8 cellular contexts compared by ENCODE assay signal in the genomic region with DNA sequence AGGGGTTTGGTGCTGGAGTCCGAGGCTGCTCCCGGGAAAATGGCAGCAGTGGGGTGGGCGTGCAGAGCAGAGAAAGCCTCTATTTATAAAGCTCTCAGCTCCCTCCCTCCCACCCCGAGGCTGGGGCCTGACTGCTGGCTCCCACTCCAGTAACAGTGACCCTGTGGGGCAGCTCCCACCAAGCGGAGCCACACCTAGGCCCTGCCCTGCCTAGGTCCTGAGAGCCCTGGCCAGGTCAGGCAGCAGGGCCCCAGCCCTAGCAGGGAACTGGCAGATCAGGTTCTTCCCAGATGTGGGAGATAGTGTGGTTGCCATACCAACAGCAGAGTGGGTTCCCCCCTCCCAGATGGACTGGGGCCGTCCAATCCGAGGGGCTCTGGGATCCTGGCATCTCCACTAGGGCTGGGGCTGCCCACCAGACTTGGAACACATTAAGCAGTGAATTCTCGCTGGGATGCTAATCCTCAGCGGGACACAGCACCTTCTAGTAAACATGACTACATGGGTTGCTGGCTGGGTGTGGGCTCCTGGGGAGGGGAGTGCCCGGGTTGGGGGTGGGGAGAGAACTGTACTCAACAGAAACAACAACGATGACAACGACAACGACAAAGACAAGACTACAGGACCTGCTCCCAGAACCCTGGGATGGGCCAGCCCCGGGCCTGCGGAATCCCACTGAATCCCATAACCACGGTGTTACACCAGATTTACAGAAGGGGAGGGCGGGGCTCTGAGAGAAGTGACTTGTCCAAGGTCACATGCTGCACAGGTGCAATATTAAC. TPM values are rescaled to one million over a fixed set of nuclear protein-coding genes. Genes with fewer than 3 reads are reported as not detected.
DNase-seq lines count a peak whose midpoint lies in the region; ATAC-seq and TF ChIP-seq lines count a peak whose summit lies in the region.

No MANE protein-coding gene starts in this region.

- no peak for DNase-seq in heart right ventricle
- no peak for DNase-seq in Right ventricle myocardium superior
- peak in 28 of 42 donors; percentile 22 to 67 (median 41) for DNase-seq in head of caudate nucleus
- no peak for DNase-seq in skeletal muscle cell (ENCODE audit: low read depth)
- DNase-seq in NOMO-1 treated with dmso at 0.1 percent for 144 hours (lab: John Stamatoyannopoulos, UW; ENCODE audit: unreplicated experiment), result no peak

- no peaks in the 10 kb centered on the region for H3K36me3 ChIP-seq in heart right ventricle

- peak overlapping the region in 3 of 10 donors; percentile 2 to 74 (median 73) for H3K27ac ChIP-seq in heart right ventricle

- ATAC-seq in heart right ventricle, result peak in 1 of 8 donors; percentile 6
- ATAC-seq in Right ventricle myocardium superior (ENCODE audit: poor library complexity), result no peak
- ATAC-seq in GM18511 (IDR thresholded peaks at IDR 0.05; ENCODE audit: unreplicated experiment), result no peak
- no peak for ATAC-seq in HG03442 (IDR thresholded peaks at IDR 0.05; ENCODE audit: unreplicated experiment)

- H3K27me3 ChIP-seq in heart right ventricle, result no peaks in the 10 kb centered on the region

- 56 to 58% methylated on average over 17 of the region's 17 CpGs for WGBS in heart right ventricle, 2 donors

- peaks cover 0 to 42% (median 23%) of the 10 kb centered on the region in 9 donors for H3K4me1 ChIP-seq in heart right ventricle

- intact Hi-C loops in heart right ventricle (cut with DNase I), result no loop called here
- intact Hi-C loops in Right ventricle myocardium superior (cut with DNase I), result no loop called here
- intact Hi-C loops in head of caudate nucleus (cut with DNase I), result no loop called here

- peak overlapping the region in 6 of 10 donors; percentile 70 to 98 (median 82) for H3K4me3 ChIP-seq in heart right ventricle
- peak overlapping the region; percentile 79 for H3K4me3 ChIP-seq in WI38 (ENCODE audit: low read depth, low read length)
- peak overlapping the region; percentile 74 for H3K4me3 ChIP-seq in skeletal muscle cell (ENCODE audit: low read depth, low read length)

- H3K9me3 ChIP-seq in heart right ventricle, result no peaks in the 10 kb centered on the region

- TF ChIP-seq CTCF in heart right ventricle (IDR thresholded peaks at IDR 0.05) (no peak), WI38 (IDR thresholded peaks at IDR 0.05; ENCODE audit: low read depth, low read length) (no peak)

RNA-seq across cellular contexts. Expression of a gene that starts 1.5 kb away (rescaled TPM):
- total RNA-seq in heart right ventricle (10 to 100 TPM; 25.2 to 40.5 (median 31.5) TPM), Right ventricle myocardium superior (30.8 TPM)
- 10 to 100 TPM; 34.1 to 51.3 TPM for polyA plus RNA-seq in heart right ventricle

RNA-seq across cellular contexts. Expression of a gene that starts 9.8 kb away (rescaled TPM):
- total RNA-seq in heart right ventricle (10 to 100 TPM; 30.4 to 46.0 (median 34.5) TPM), Right ventricle myocardium superior (32.8 TPM)
- polyA plus RNA-seq in heart right ventricle, result 10 to 100 TPM; 39.6 to 44.4 TPM

RNA-seq across cellular contexts. Expression of a gene that starts 54.3 kb away (rescaled TPM):
- 1 to 10 TPM; 3.1 to 7.0 (median 5.0) TPM for total RNA-seq in heart right ventricle
- 1 to 10 TPM; 3.8 to 8.1 TPM for polyA plus RNA-seq in heart right ventricle
- 4.4 TPM for total RNA-seq in Right ventricle myocardium superior

Comparison
In these comparisons a context has a peak if more than half of its experiments do, and no peak if none do; other contexts are left out.
1. DNase-seq: peak in head of caudate nucleus (28 of 42); none in heart right ventricle (0 of 2), Right ventricle myocardium superior (single experiment), skeletal muscle cell (single experiment) and NOMO-1 treated with dmso at 0.1 percent for 144 hours (single experiment).
2. Peak in every context shown above with its lines, with median percentiles within 50 percentile points of each other: H3K4me3 ChIP-seq.